In the genomic region with DNA sequence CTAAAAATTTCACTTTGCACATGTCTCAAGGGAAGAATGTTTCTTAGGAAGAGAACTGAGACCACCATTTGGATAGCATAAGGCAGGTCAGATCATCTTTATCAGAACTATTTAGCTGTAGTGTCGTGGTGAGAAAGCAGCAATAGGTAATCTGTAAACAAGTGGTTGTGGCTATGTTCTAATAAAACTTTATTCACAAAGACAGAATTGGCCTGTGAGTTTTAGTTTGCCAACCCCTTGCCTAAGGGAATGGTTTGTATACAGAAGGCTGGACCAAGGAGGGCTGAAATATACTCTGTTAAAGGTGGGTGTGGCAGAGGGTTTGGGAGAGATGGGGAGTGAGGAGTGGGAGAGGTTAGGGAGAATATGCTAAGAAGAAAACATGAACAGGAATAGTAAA, we compare ENCODE assay signal across 25 cellular contexts. TPM values are rescaled to one million over a fixed set of nuclear protein-coding genes. Genes with fewer than 3 reads are reported as not detected.
DNase-seq lines count a peak whose midpoint lies in the region; ATAC-seq, FAIRE-seq and TF ChIP-seq lines count a peak whose summit lies in the region.
"Had no signal": no experiment of that assay in that cellular context is flagged by ENCODE, and none has a peak within 500 bp of the region (broad histone marks: within the 10 kb centered on the region; RNA-seq: fewer than 3 reads in every experiment).

No MANE protein-coding gene starts in this region.

- no peak overlapping the region for H3K27ac ChIP-seq in PC-9
- H3K27ac ChIP-seq: brain microvascular endothelial cell, esophagus muscularis mucosa, gastroesophageal sphincter, ovary, SJCRH30, upper lobe of right lung had no signal

- H3K4me3 Mint-ChIP-seq in activated CD4-positive, alpha-beta T cell treated with anti-CD3 and anti-CD28 coated beads, Interleukin-2, amount 10 ng/mL, durations not matched to agents 24 days and 14 days: no peak overlapping the region
- no peak overlapping the region for H3K4me3 Mint-ChIP-seq in activated naive CD8-positive, alpha-beta T cell treated with anti-CD3 and anti-CD28 coated beads, Interleukin-2, amount 50 U/mL, for 24 hours
- no peak overlapping the region for H3K4me3 Mint-ChIP-seq in neural crest cell
- H3K4me3 Mint-ChIP-seq: T-helper 1 cell treated with Interleukin-12 subunit alpha and Interleukin-12 subunit beta and Interleukin-4 antibody, amounts not matched to agents 30 μg/mL and 1 μg/mL, for 36 hours had no signal

- no TSS peak for BruUV-seq in PC-9 (replicated peaks; lab: Mats Ljungman, UMichigan)

- H3K36me3 Mint-ChIP-seq in activated CD4-positive, alpha-beta T cell treated with anti-CD3 and anti-CD28 coated beads, Interleukin-2, amount 10 ng/mL, durations not matched to agents 24 days and 14 days (ENCODE audit: low read depth): peaks cover 33% of the 10 kb centered on the region
- peaks cover 25% of the 10 kb centered on the region for H3K36me3 Mint-ChIP-seq in activated naive CD8-positive, alpha-beta T cell treated with anti-CD3 and anti-CD28 coated beads, Interleukin-2, amount 50 U/mL, for 24 hours (ENCODE audit: low read depth)
- peaks cover 28% of the 10 kb centered on the region for H3K36me3 Mint-ChIP-seq in neural crest cell (ENCODE audit: low read depth)

- 0 out of 2 replicates have a peak, but pooled peaks cover 3% of the 10 kb centered on the region for H3F3A ChIP-seq in PC-9 (ENCODE audit: insufficient read depth, low read depth)

- ATAC-seq in activated naive CD8-positive, alpha-beta T cell treated with anti-CD3 and anti-CD28 coated beads, Interleukin-2, amount 50 U/mL, for 24 hours: no peak
- ATAC-seq in SK-N-SH treated with all-trans-retinoic acid at 6 μM for 48 hours: no peak
- ATAC-seq: gastroesophageal sphincter, upper lobe of right lung had no signal

- no peaks in the 10 kb centered on the region for H3K9me3 ChIP-seq in PC-9 (ENCODE audit: insufficient read depth, low read depth)
- H3K9me3 ChIP-seq: esophagus muscularis mucosa, gastroesophageal sphincter, MG63, ovary, SJCRH30, upper lobe of right lung had no signal

- H3K9me3 Mint-ChIP-seq in activated CD4-positive, alpha-beta T cell treated with anti-CD3 and anti-CD28 coated beads, Interleukin-2, amount 10 ng/mL, durations not matched to agents 24 days and 14 days: no peaks in the 10 kb centered on the region
- H3K9me3 Mint-ChIP-seq in activated naive CD8-positive, alpha-beta T cell treated with anti-CD3 and anti-CD28 coated beads, Interleukin-2, amount 50 U/mL, for 24 hours: no peaks in the 10 kb centered on the region
- H3K9me3 Mint-ChIP-seq in neural crest cell: no peaks in the 10 kb centered on the region
- H3K9me3 Mint-ChIP-seq: T-helper 1 cell treated with Interleukin-12 subunit alpha and Interleukin-12 subunit beta and Interleukin-4 antibody, amounts not matched to agents 30 μg/mL and 1 μg/mL, for 36 hours had no signal

- H3K36me3 ChIP-seq in PC-9 (ENCODE audit: low read depth): no peaks in the 10 kb centered on the region
- H3K36me3 ChIP-seq: MG63, ovary had no signal

- FAIRE-seq in HTR-8/SVneo (lab: Jason Lieb, UNC): peak; percentile 9
- no peak for FAIRE-seq in GM19239 (lab: Jason Lieb, UNC)
- FAIRE-seq: keratinocyte, RCC 7860 had no signal

- POLR2A ChIA-PET in PC-9 (lab: Charles Lee; ENCODE audit: unreplicated experiment): no interaction called here

- intact Hi-C loops in activated CD4-positive, alpha-beta T cell treated with anti-CD3 and anti-CD28 coated beads, Interleukin-2, amount 10 ng/mL, durations not matched to agents 24 days and 14 days (cut with micrococcal nuclease): no loop called here
- intact Hi-C loops in PC-9 (cut with micrococcal nuclease; ENCODE audit: unreplicated experiment): no loop called here

- CTCF ChIA-PET in PC-9 (lab: Charles Lee): no interaction called here

- H3K27me3 ChIP-seq in PC-9 (ENCODE audit: insufficient read depth, low read depth): no peaks in the 10 kb centered on the region
- H3K27me3 ChIP-seq: brain microvascular endothelial cell, esophagus muscularis mucosa, gastroesophageal sphincter, MG63, ovary, SJCRH30, upper lobe of right lung had no signal

- H3K27me3 Mint-ChIP-seq in activated CD4-positive, alpha-beta T cell treated with anti-CD3 and anti-CD28 coated beads, Interleukin-2, amount 10 ng/mL, durations not matched to agents 24 days and 14 days: no peaks in the 10 kb centered on the region
- no peaks in the 10 kb centered on the region for H3K27me3 Mint-ChIP-seq in activated naive CD8-positive, alpha-beta T cell treated with anti-CD3 and anti-CD28 coated beads, Interleukin-2, amount 50 U/mL, for 24 hours
- no peaks in the 10 kb centered on the region for H3K27me3 Mint-ChIP-seq in neural crest cell (ENCODE audit: low read depth)

- no peaks in the 10 kb centered on the region for H4K20me1 ChIP-seq in PC-9 (ENCODE audit: insufficient read depth)

- H3K4me1 Mint-ChIP-seq in activated CD4-positive, alpha-beta T cell treated with anti-CD3 and anti-CD28 coated beads, Interleukin-2, amount 10 ng/mL, durations not matched to agents 24 days and 14 days: peaks cover 6% of the 10 kb centered on the region
- peaks cover 10% of the 10 kb centered on the region for H3K4me1 Mint-ChIP-seq in activated naive CD8-positive, alpha-beta T cell treated with anti-CD3 and anti-CD28 coated beads, Interleukin-2, amount 50 U/mL, for 24 hours
- peaks cover 2% of the 10 kb centered on the region for H3K4me1 Mint-ChIP-seq in neural crest cell

- TF ChIP-seq CTCF in neural crest cell (conservative IDR thresholded peaks at IDR 0.05) (no peak), PC-9 (conservative IDR thresholded peaks at IDR 0.05) (no peak)

- no peaks in the 10 kb centered on the region for H3K9me2 ChIP-seq in PC-9 (ENCODE audit: insufficient read depth)

- no peak overlapping the region for H3K4me3 ChIP-seq in PC-9
- H3K4me3 ChIP-seq: esophagus muscularis mucosa, gastroesophageal sphincter, MG63, ovary, SJCRH30, upper lobe of right lung had no signal

- H3K27ac Mint-ChIP-seq in activated CD4-positive, alpha-beta T cell treated with anti-CD3 and anti-CD28 coated beads, Interleukin-2, amount 10 ng/mL, durations not matched to agents 24 days and 14 days: peak overlapping the region; percentile 27
- H3K27ac Mint-ChIP-seq in activated naive CD8-positive, alpha-beta T cell treated with anti-CD3 and anti-CD28 coated beads, Interleukin-2, amount 50 U/mL, for 24 hours: peak overlapping the region; percentile 50
- peak overlapping the region; percentile 43 for H3K27ac Mint-ChIP-seq in neural crest cell (ENCODE audit: unreplicated experiment)
- H3K27ac Mint-ChIP-seq: T-helper 1 cell treated with Interleukin-12 subunit alpha and Interleukin-12 subunit beta and Interleukin-4 antibody, amounts not matched to agents 30 μg/mL and 1 μg/mL, for 36 hours had no signal

- H3K79me2 ChIP-seq in PC-9 (ENCODE audit: low read depth): no peaks in the 10 kb centered on the region

- no peak overlapping the region for H2AFZ ChIP-seq in PC-9

- no peak overlapping the region for H3K4me2 ChIP-seq in PC-9

- H3K4me1 ChIP-seq in PC-9 (replicated peaks; ENCODE audit: insufficient read depth): no peaks in the 10 kb centered on the region
- H3K4me1 ChIP-seq: esophagus muscularis mucosa, gastroesophageal sphincter, SJCRH30, upper lobe of right lung had no signal

- DNase-seq in activated CD4-positive, alpha-beta T cell treated with anti-CD3 and anti-CD28 coated beads, Interleukin-2, amount 10 ng/mL, durations not matched to agents 24 days and 14 days: no peak
- DNase-seq in activated CD4-positive, alpha-beta T cell treated with anti-CD3 and anti-CD28 coated beads, Interleukin-2, amount 50 U/mL, for 48 hours: no peak
- no peak for DNase-seq in HTR-8/SVneo (ENCODE audit: insufficient read length, low spot score)
- DNase-seq in activated naive CD8-positive, alpha-beta T cell treated with anti-CD3 and anti-CD28 coated beads, Interleukin-2, amount 50 U/mL, for 24 hours: no peak
- DNase-seq in neural crest cell (ENCODE audit: low read depth, low spot score): no peak
- DNase-seq in GM19239 (ENCODE audit: insufficient read length, low spot score): no peak
- DNase-seq in PC-9: no peak
- DNase-seq: activated CD4-positive, alpha-beta T cell treated with anti-CD3 and anti-CD28 coated beads, Interleukin-2, amount 50 U/mL, for 4 hours; activated T-cell treated with anti-CD3 and anti-CD28 coated beads, Interleukin-2, amount 50 U/mL, for 48 hours; brain microvascular endothelial cell; effector CD8-positive, alpha-beta T cell; HCEC 1CT; MG63; NCI-H2107; NCI-H510A treated with DMSO at 0.1 percent for 48 hours; ovary; SJCRH30; stimulated activated CD4-positive, alpha-beta T cell treated with anti-CD3 and anti-CD28 coated beads, Interleukin-4, amount 100 ng/mL, for 4 hours; upper lobe of right lung had no signal

TF ChIP-seq in SK-N-SH treated with all-trans-retinoic acid at 6 μM for 48 hours, 23 proteins besides CTCF, POLR2A, EP300 and RAD21 (continues in another document):
- TF ChIP-seq, protein P1, sequence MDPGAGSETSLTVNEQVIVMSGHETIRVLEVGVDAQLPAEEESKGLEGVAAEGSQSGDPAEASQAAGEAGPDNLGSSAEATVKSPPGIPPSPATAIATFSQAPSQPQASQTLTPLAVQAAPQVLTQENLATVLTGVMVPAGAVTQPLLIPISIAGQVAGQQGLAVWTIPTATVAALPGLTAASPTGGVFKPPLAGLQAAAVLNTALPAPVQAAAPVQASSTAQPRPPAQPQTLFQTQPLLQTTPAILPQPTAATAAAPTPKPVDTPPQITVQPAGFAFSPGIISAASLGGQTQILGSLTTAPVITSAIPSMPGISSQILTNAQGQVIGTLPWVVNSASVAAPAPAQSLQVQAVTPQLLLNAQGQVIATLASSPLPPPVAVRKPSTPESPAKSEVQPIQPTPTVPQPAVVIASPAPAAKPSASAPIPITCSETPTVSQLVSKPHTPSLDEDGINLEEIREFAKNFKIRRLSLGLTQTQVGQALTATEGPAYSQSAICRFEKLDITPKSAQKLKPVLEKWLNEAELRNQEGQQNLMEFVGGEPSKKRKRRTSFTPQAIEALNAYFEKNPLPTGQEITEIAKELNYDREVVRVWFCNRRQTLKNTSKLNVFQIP (CRISPR knock-in tag; IDR thresholded peaks at IDR 0.05; ENCODE audit: borderline replicate concordance, low read depth): no peak
- TF ChIP-seq CSDC2 (CRISPR knock-in tag; IDR thresholded peaks at IDR 0.05): no peak
- TF ChIP-seq, protein P2, sequence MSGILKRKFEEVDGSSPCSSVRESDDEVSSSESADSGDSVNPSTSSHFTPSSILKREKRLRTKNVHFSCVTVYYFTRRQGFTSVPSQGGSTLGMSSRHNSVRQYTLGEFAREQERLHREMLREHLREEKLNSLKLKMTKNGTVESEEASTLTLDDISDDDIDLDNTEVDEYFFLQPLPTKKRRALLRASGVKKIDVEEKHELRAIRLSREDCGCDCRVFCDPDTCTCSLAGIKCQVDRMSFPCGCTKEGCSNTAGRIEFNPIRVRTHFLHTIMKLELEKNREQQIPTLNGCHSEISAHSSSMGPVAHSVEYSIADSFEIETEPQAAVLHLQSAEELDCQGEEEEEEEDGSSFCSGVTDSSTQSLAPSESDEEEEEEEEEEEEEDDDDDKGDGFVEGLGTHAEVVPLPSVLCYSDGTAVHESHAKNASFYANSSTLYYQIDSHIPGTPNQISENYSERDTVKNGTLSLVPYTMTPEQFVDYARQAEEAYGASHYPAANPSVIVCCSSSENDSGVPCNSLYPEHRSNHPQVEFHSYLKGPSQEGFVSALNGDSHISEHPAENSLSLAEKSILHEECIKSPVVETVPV (CRISPR knock-in tag; IDR thresholded peaks at IDR 0.05): no peak

RNA-seq across cellular contexts. Expression of a gene that starts 10.6 kb away (rescaled TPM):
- 154 and 161 TPM in 2 replicates for total RNA-seq in activated CD4-positive, alpha-beta T cell treated with anti-CD3 and anti-CD28 coated beads, Interleukin-2, amount 10 ng/mL, durations not matched to agents 24 days and 14 days
- total RNA-seq in neural crest cell (193 and 213 TPM in 2 replicates), PC-9 (2021) (87.7 and 90.2 TPM in 2 replicates)
